In genomic region chr15:74888716-74889115, GRCh38 we compare ENCODE assay signal across 1 cellular context.
TF ChIP-seq lines count a peak whose summit lies in the region.

No MANE protein-coding gene starts in this region.

TF ChIP-seq in HepG2, 621 proteins besides CTCF, POLR2A, EP300 and RAD21:
- TF ChIP-seq RNF2 (conservative IDR thresholded peaks at IDR 0.05; ENCODE audit: low read depth) = no peak
- TF ChIP-seq BCL3 (CRISPR knock-in tag; IDR thresholded peaks at IDR 0.05) = no peak
- TF ChIP-seq YEATS4 (CRISPR knock-in tag; IDR thresholded peaks at IDR 0.05; ENCODE audit: borderline replicate concordance) = no peak
- 0 out of 2 replicates have a peak, but pooled peaks have one; percentile 9 for TF ChIP-seq HES4 (CRISPR knock-in tag; IDR thresholded peaks at IDR 0.05; ENCODE audit: borderline replicate concordance)
- TF ChIP-seq, protein P1, sequence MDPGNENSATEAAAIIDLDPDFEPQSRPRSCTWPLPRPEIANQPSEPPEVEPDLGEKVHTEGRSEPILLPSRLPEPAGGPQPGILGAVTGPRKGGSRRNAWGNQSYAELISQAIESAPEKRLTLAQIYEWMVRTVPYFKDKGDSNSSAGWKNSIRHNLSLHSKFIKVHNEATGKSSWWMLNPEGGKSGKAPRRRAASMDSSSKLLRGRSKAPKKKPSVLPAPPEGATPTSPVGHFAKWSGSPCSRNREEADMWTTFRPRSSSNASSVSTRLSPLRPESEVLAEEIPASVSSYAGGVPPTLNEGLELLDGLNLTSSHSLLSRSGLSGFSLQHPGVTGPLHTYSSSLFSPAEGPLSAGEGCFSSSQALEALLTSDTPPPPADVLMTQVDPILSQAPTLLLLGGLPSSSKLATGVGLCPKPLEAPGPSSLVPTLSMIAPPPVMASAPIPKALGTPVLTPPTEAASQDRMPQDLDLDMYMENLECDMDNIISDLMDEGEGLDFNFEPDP (CRISPR knock-in tag; conservative IDR thresholded peaks at IDR 0.05) = 0 out of 2 replicates have a peak, but pooled peaks have one; percentile 56
- TF ChIP-seq SMAD1 (CRISPR knock-in tag; IDR thresholded peaks at IDR 0.05; ENCODE audit: borderline replicate concordance, low read depth) = no peak
- no peak for TF ChIP-seq ZSCAN25 (CRISPR knock-in tag; IDR thresholded peaks at IDR 0.05)
